Comparison of ENCODE assay signal across 11 cellular contexts in genomic region chr2:234983011-234983726, GRCh38. TPM values are rescaled to one million over a fixed set of nuclear protein-coding genes. Genes with fewer than 3 reads are reported as not detected.
DNase-seq lines count a peak whose midpoint lies in the region; ATAC-seq and TF ChIP-seq lines count a peak whose summit lies in the region.
"Had no signal": no experiment of that assay in that cellular context is flagged by ENCODE, and none has a peak within 500 bp of the region (broad histone marks: within the 10 kb centered on the region; RNA-seq: fewer than 3 reads in every experiment).

No MANE protein-coding gene starts in this region.

- H3K4me3 ChIP-seq in Caco-2 (ENCODE audit: low read depth, low read length) (no peak overlapping the region), SJSA1 (no peak overlapping the region), mucosa of rectum (ENCODE audit: low read length in 2 of 2) (peak overlapping the region in 1 of 2 donors; percentile 17)

- intact Hi-C loops in Caco-2 (cut with micrococcal nuclease; ENCODE audit: unreplicated experiment) = no loop called here
- intact Hi-C loops in sciatic nerve (cut with DNase I) = no loop called here

- no peak overlapping the region for H3K4me3 Mint-ChIP-seq in Caco-2 (ENCODE audit: unreplicated experiment)
- H3K4me3 Mint-ChIP-seq: CD14-positive monocyte had no signal

- ATAC-seq in sciatic nerve = no peak
- ATAC-seq in GM21447 (IDR thresholded peaks at IDR 0.05; ENCODE audit: unreplicated experiment) = no peak

- peak overlapping the region; percentile 91 for H3K27ac Mint-ChIP-seq in Caco-2 (ENCODE audit: unreplicated experiment)
- H3K27ac Mint-ChIP-seq: CD14-positive monocyte had no signal

- CTCF ChIA-PET in Caco-2 (lab: Charles Lee) = interaction anchor here (0.9 kb wide), 1 partner anchor 73 kb away, joined by 4 read pairs; no protein-coding TSS in a partner anchor

- BruUV-seq in Caco-2 (replicated peaks; lab: Mats Ljungman, UMichigan) = no TSS peak

- H3K36me3 Mint-ChIP-seq in Caco-2 (ENCODE audit: insufficient read depth, unreplicated experiment) = peaks cover 34% of the 10 kb centered on the region

- H3K4me1 Mint-ChIP-seq in Caco-2 (ENCODE audit: low read depth, unreplicated experiment) = peaks cover 23% of the 10 kb centered on the region

- H3K36me3 ChIP-seq in Caco-2 (ENCODE audit: control insufficient read depth, insufficient read depth, low read length) = no peaks in the 10 kb centered on the region
- peaks cover 61% of the 10 kb centered on the region for H3K36me3 ChIP-seq in SJSA1
- H3K36me3 ChIP-seq in mucosa of rectum (ENCODE audit: control insufficient read depth in 2 of 2, insufficient read depth in 2 of 2, low read length in 2 of 2) = no peaks in the 10 kb centered on the region

- peak overlapping the region in 1 of 2 donors; percentile 50 for H3K9ac ChIP-seq in mucosa of rectum (ENCODE audit: low read depth in 1 of 2, low read length in 2 of 2)

- no peaks in the 10 kb centered on the region for H3K27me3 ChIP-seq in Caco-2 (replicated peaks; ENCODE audit: control insufficient read depth, insufficient read depth, low read length)
- H3K27me3 ChIP-seq in SJSA1 (replicated peaks) = no peaks in the 10 kb centered on the region
- H3K27me3 ChIP-seq in mucosa of rectum (ENCODE audit: control insufficient read depth in 2 of 2, insufficient read depth in 2 of 2, low read length in 2 of 2) = no peaks in the 10 kb centered on the region

- H3K4me1 ChIP-seq in Caco-2 (peaks cover 39% of the 10 kb centered on the region), SJSA1 (replicated peaks) (peaks cover 94% of the 10 kb centered on the region), mucosa of rectum (ENCODE audit: control insufficient read depth in 2 of 2, insufficient read depth in 2 of 2, low read length in 2 of 2) (peaks cover 41 to 57% of the 10 kb centered on the region in 2 donors)

- H3K27ac ChIP-seq in SJSA1 (peak overlapping the region; percentile 94), mucosa of rectum (ENCODE audit: low read depth in 2 of 2, low read length in 2 of 2) (peak overlapping the region; percentile 65 to 75)

- POLR2A ChIA-PET in Caco-2 (lab: Charles Lee) = no interaction called here

- H3K9me3 ChIP-seq in Caco-2 (0 out of 2 replicates have a peak, but pooled peaks cover 5% of the 10 kb centered on the region), SJSA1 (replicated peaks) (no peaks in the 10 kb centered on the region), mucosa of rectum (ENCODE audit: control insufficient read depth in 2 of 2, low read length in 2 of 2) (no peaks in the 10 kb centered on the region)

- no peaks in the 10 kb centered on the region for H3K27me3 Mint-ChIP-seq in Caco-2 (ENCODE audit: insufficient read depth, unreplicated experiment)

- no peak for TF ChIP-seq CTCF in Caco-2 (IDR thresholded peaks at IDR 0.05; ENCODE audit: insufficient read depth in 1 of 2, low read depth in 1 of 2, low read length in 1 of 2, severe bottlenecking in 1 of 2, unreplicated experiment in 1 of 2)

- H3K9me3 Mint-ChIP-seq in Caco-2 (ENCODE audit: unreplicated experiment) = no peaks in the 10 kb centered on the region

- DNase-seq in Caco-2 = no peak
- peak; percentile 81 for DNase-seq in NCI-H146 treated with DMSO at 0.1 percent for 48 hours (lab: John Stamatoyannopoulos, UW; ENCODE audit: unreplicated experiment)
- no peak for DNase-seq in SJSA1 (ENCODE audit: low read depth in 1 of 2, low spot score in 2 of 2)
- no peak for DNase-seq in sciatic nerve (ENCODE audit: low spot score)
- DNase-seq in T-helper 9 cell = no peak
- DNase-seq in NCI-H1048 (lab: John Stamatoyannopoulos, UW) = no peak
- DNase-seq: GOT3, OCI-M1 had no signal

RNA-seq across cellular contexts. Expression of gene SH3BP4, which starts 31.4 kb away (rescaled TPM):
- total RNA-seq in Caco-2 (2022) = 29.1 and 29.9 TPM in 2 replicates
- 78.6 and 117 TPM in 2 replicates for total RNA-seq in SJSA1 (2014; rRNA removed; shearing (Covaris generic))
- 26.7 TPM for total RNA-seq in sciatic nerve
